13 cellular contexts compared by ENCODE assay signal in genomic region chr2:61255580-61256437, GRCh38.
DNase-seq lines count a peak whose midpoint lies in the region; ATAC-seq and TF ChIP-seq lines count a peak whose summit lies in the region.
"Had no signal": no experiment of that assay in that cellular context is flagged by ENCODE, and none has a peak within 500 bp of the region (broad histone marks: within the 10 kb centered on the region; RNA-seq: fewer than 3 reads in every experiment).

No MANE protein-coding gene starts in this region.

- H2AFZ ChIP-seq in SK-N-SH (ENCODE audit: low read depth) = no peak overlapping the region

- TF ChIP-seq EP300 in SK-N-SH (IDR thresholded peaks at IDR 0.05; ENCODE audit: borderline replicate concordance in 1 of 2, low read depth in 1 of 2, low read length in 1 of 2) = peak in 1 of 2 experiments; percentile 71; a peak in 2 of 4 replicates

- H3F3A ChIP-seq in SK-N-SH (replicated peaks; ENCODE audit: insufficient read depth) = peaks cover 47% of the 10 kb centered on the region

- H3K27ac Mint-ChIP-seq in activated T-cell treated with anti-CD3 and anti-CD28 coated beads, Interleukin-2, amount 50 U/mL, for 72 hours = peak overlapping the region; percentile 43

- no peaks in the 10 kb centered on the region for H3K9me3 Mint-ChIP-seq in activated T-cell treated with anti-CD3 and anti-CD28 coated beads, Interleukin-2, amount 50 U/mL, for 72 hours
- no peaks in the 10 kb centered on the region for H3K9me3 Mint-ChIP-seq in activated T-cell treated with anti-CD3 and anti-CD28 coated beads, Interleukin-2, amount 50 U/mL, for 4 hours

- peaks cover 6% of the 10 kb centered on the region for H3K79me2 ChIP-seq in SK-N-SH (ENCODE audit: insufficient read depth)

- H3K9ac ChIP-seq in SK-N-SH (peak overlapping the region; percentile 40; the same call in 1 of the 2 replicates), skeletal muscle satellite cell (ENCODE audit: low read depth, low read length) (peak overlapping the region; percentile 57)
- H3K9ac ChIP-seq: BLaER1 had no signal

- H3K4me1 ChIP-seq in SK-N-SH (ENCODE audit: control insufficient read depth in 1 of 2, insufficient read depth in 2 of 2, low read depth in 1 of 2, low read length in 1 of 2) (peaks cover 0 to 31% of the 10 kb centered on the region in 2 experiments; a peak in 3 of 4 replicates), skeletal muscle satellite cell (ENCODE audit: control insufficient read depth, insufficient read depth, low read length) (peaks cover 56% of the 10 kb centered on the region)
- H3K4me1 ChIP-seq: BLaER1 had no signal

- no peaks in the 10 kb centered on the region for H4K20me1 ChIP-seq in SK-N-SH (ENCODE audit: insufficient read depth)
- H4K20me1 ChIP-seq: BLaER1 had no signal

- H3K36me3 ChIP-seq in SK-N-SH (replicated peaks in 1 of 2; ENCODE audit: control insufficient read depth in 1 of 2, insufficient read depth in 2 of 2, low read length in 1 of 2) = peaks cover 46 to 66% of the 10 kb centered on the region in 2 experiments
- peaks cover 29% of the 10 kb centered on the region for H3K36me3 ChIP-seq in skeletal muscle satellite cell (ENCODE audit: insufficient read depth, low read length)

- no peak for TF ChIP-seq RAD21 in SK-N-SH (IDR thresholded peaks at IDR 0.05; ENCODE audit: low read length)

- 80% methylated on average over 5 of the region's 5 CpGs for WGBS in SK-N-SH (ENCODE audit: low lambda C conversion rate)

- peak overlapping the region; percentile 61 to 87; a peak in 3 of 4 replicates for H3K27ac ChIP-seq in SK-N-SH (ENCODE audit: low read depth in 2 of 2, low read length in 1 of 2)
- H3K27ac ChIP-seq: BLaER1, SK-N-MC had no signal

- H3K9me2 ChIP-seq in SK-N-SH = no peaks in the 10 kb centered on the region

- H3K4me3 Mint-ChIP-seq in activated T-cell treated with anti-CD3 and anti-CD28 coated beads, Interleukin-2, amount 50 U/mL, for 72 hours = no peak overlapping the region
- no peak overlapping the region for H3K4me3 Mint-ChIP-seq in activated T-cell treated with anti-CD3 and anti-CD28 coated beads, Interleukin-2, amount 50 U/mL, for 4 hours

- DNase-seq in activated T-cell treated with anti-CD3 and anti-CD28 coated beads, Interleukin-2, amount 50 U/mL, for 72 hours = no peak
- DNase-seq in activated T-cell treated with anti-CD3 and anti-CD28 coated beads, Interleukin-2, amount 50 U/mL, for 4 hours = no peak
- DNase-seq in SK-N-SH = peak; percentile 14
- DNase-seq in fibroblast of peridontal ligament (ENCODE audit: extremely low read depth) = peak; percentile 51
- DNase-seq in effector CD8-positive, alpha-beta T cell (lab: John Stamatoyannopoulos, UW) = no peak
- DNase-seq: heart left ventricle; mucosa of descending colon; stimulated activated CD4-positive, alpha-beta T cell treated with anti-CD3 and anti-CD28 coated beads, Interleukin-12 subunit alpha, Interleukin-12 subunit beta, amount 100 ng/mL, for 4 hours had no signal

- no peaks in the 10 kb centered on the region for H3K4me1 Mint-ChIP-seq in activated T-cell treated with anti-CD3 and anti-CD28 coated beads, Interleukin-2, amount 50 U/mL, for 72 hours (ENCODE audit: low read depth)
- peaks cover 5% of the 10 kb centered on the region for H3K4me1 Mint-ChIP-seq in activated T-cell treated with anti-CD3 and anti-CD28 coated beads, Interleukin-2, amount 50 U/mL, for 4 hours (ENCODE audit: low read depth)

- ATAC-seq in activated T-cell treated with anti-CD3 and anti-CD28 coated beads, Interleukin-2, amount 50 U/mL, for 72 hours (replicated peaks in 1 of 2) = peak in 1 of 2 donors; percentile 38
- no peak for ATAC-seq in activated T-cell treated with anti-CD3 and anti-CD28 coated beads, Interleukin-2, amount 50 U/mL, for 4 hours
- no peak for ATAC-seq in GM18498 (IDR thresholded peaks at IDR 0.05; ENCODE audit: unreplicated experiment)
- ATAC-seq in GM21825 (IDR thresholded peaks at IDR 0.05; ENCODE audit: unreplicated experiment) = no peak
- ATAC-seq: mucosa of descending colon had no signal

- H3K27me3 Mint-ChIP-seq in activated T-cell treated with anti-CD3 and anti-CD28 coated beads, Interleukin-2, amount 50 U/mL, for 72 hours (ENCODE audit: low read depth) = no peaks in the 10 kb centered on the region
- H3K27me3 Mint-ChIP-seq in activated T-cell treated with anti-CD3 and anti-CD28 coated beads, Interleukin-2, amount 50 U/mL, for 4 hours (ENCODE audit: low read depth) = no peaks in the 10 kb centered on the region

- CTCF ChIA-PET in SK-N-SH (lab: Yijun Ruan, JAX) = interaction anchor here (1.4 to 1.6 kb wide), 2 partner anchors 8 to 11 kb away, joined by 3 to 6 read pairs; no protein-coding TSS in a partner anchor

- POLR2A ChIA-PET in SK-N-SH (lab: Yijun Ruan, JAX) = interaction anchor here (0.5 kb wide), 1 partner anchor 199 kb away, joined by 3 read pairs; no protein-coding TSS in a partner anchor

- TF ChIP-seq CTCF in SK-N-SH (IDR thresholded peaks at IDR 0.05) = no peak

- H3K27me3 ChIP-seq in SK-N-SH (ENCODE audit: insufficient read depth) (no peaks in the 10 kb centered on the region), skeletal muscle satellite cell (ENCODE audit: control insufficient read depth, insufficient read depth, low read length) (no peaks in the 10 kb centered on the region)
- H3K27me3 ChIP-seq: BLaER1, heart left ventricle had no signal

- H3K36me3 Mint-ChIP-seq in activated T-cell treated with anti-CD3 and anti-CD28 coated beads, Interleukin-2, amount 50 U/mL, for 72 hours (ENCODE audit: insufficient read depth in 2 of 2) = peaks cover 2 to 15% of the 10 kb centered on the region in 2 donors
- peaks cover 43% of the 10 kb centered on the region for H3K36me3 Mint-ChIP-seq in activated T-cell treated with anti-CD3 and anti-CD28 coated beads, Interleukin-2, amount 50 U/mL, for 4 hours (ENCODE audit: insufficient read depth)

- H3K4me3 ChIP-seq in SK-N-SH (ENCODE audit: low read depth in 2 of 2, low read length in 1 of 2) (no peak overlapping the region), skeletal muscle satellite cell (ENCODE audit: low read length) (no peak overlapping the region)
- H3K4me3 ChIP-seq: BLaER1, heart left ventricle, mucosa of descending colon, SK-N-MC had no signal

- peak overlapping the region; percentile 60; the same call in 1 of the 2 replicates for H3K4me2 ChIP-seq in SK-N-SH
- peak overlapping the region; percentile 69 for H3K4me2 ChIP-seq in skeletal muscle satellite cell (ENCODE audit: low read length)
- H3K4me2 ChIP-seq: BLaER1 had no signal

- H3K9me3 ChIP-seq in SK-N-SH (no peaks in the 10 kb centered on the region; the same call in 1 of the 2 replicates), skeletal muscle satellite cell (replicated peaks; ENCODE audit: low read length) (no peaks in the 10 kb centered on the region)
- H3K9me3 ChIP-seq: BLaER1, heart left ventricle, mucosa of descending colon had no signal

TF ChIP-seq in SK-N-SH, 30 proteins besides CTCF, POLR2A, EP300 and RAD21 (continues in another document):
- TF ChIP-seq SIN3A (IDR thresholded peaks at IDR 0.05; ENCODE audit: borderline replicate concordance, low read depth, low read length) (0 out of 2 replicates have a peak, but pooled peaks have one; percentile 44), GATA2 (CRISPR knock-in tag; IDR thresholded peaks at IDR 0.05) (peak; percentile 30; the same call in 1 of the 2 replicates), JUND (IDR thresholded peaks at IDR 0.05) (peak; percentile 94), YY1 (IDR thresholded peaks at IDR 0.05; ENCODE audit: low read depth) (0 out of 2 replicates have a peak, but pooled peaks have one; percentile 16), TAF1 (IDR thresholded peaks at IDR 0.05; ENCODE audit: borderline replicate concordance, low read depth, low read length) (no peak), TCF12 (IDR thresholded peaks at IDR 0.05) (peak; percentile 88), NRF1 (IDR thresholded peaks at IDR 0.05; ENCODE audit: low read depth, low read length) (no peak), USF1 (IDR thresholded peaks at IDR 0.05; ENCODE audit: borderline replicate concordance, low read depth) (no peak), RFX5 (IDR thresholded peaks at IDR 0.05; ENCODE audit: low read length) (no peak), ZBTB33 (IDR thresholded peaks at IDR 0.05; ENCODE audit: borderline replicate concordance, low read depth) (peak; percentile 52; the same call in 1 of the 2 replicates), NFIC (IDR thresholded peaks at IDR 0.05; ENCODE audit: borderline replicate concordance) (peak; percentile 51; the same call in 1 of the 2 replicates), POLR2AphosphoS5 (IDR thresholded peaks at IDR 0.05; ENCODE audit: low read depth, low read length) (peak; percentile 64; the same call in 1 of the 2 replicates), RCOR1 (IDR thresholded peaks at IDR 0.05; ENCODE audit: low read length) (no peak), PBX3 (IDR thresholded peaks at IDR 0.05) (peak; percentile 75)

Comparison
In these comparisons a context has a peak if more than half of its experiments do, and no peak if none do; other contexts are left out.
1. DNase-seq: peak in SK-N-SH (single experiment) and fibroblast of peridontal ligament (single experiment); none in activated T-cell treated with anti-CD3 and anti-CD28 coated beads, Interleukin-2, amount 50 U/mL, for 72 hours (0 of 2), activated T-cell treated with anti-CD3 and anti-CD28 coated beads, Interleukin-2, amount 50 U/mL, for 4 hours (single experiment) and effector CD8-positive, alpha-beta T cell (single experiment).